In the genomic region with DNA sequence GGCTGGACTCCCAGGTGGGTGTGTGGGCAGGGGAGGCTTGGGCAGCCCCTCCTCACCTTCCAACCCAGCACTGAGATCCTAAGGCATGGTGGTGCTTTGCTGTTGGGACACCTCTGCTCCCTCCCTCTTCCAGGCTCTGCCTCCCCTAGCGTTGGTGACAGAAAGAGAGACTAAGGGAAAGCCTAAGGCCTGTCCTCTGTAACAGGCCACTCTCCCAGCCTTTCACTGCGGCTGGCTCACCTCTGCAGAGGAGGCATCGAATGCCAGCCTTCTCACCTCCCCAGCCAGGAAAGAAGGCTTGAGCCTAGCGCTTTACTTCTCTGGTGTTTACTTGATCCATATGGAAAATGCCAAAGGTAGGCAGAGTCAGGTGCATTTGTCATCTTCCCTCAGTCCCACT, we compare ENCODE assay signal across 1 cellular context.
TF ChIP-seq lines count a peak whose summit lies in the region.

No MANE protein-coding gene starts in this region.

TF ChIP-seq in HCT116, 20 proteins besides CTCF, POLR2A, EP300 and RAD21:
- TF ChIP-seq EZH2 (IDR thresholded peaks at IDR 0.05) (no peak), SIN3A (IDR thresholded peaks at IDR 0.05; ENCODE audit: low read depth) (no peak), TCF7L2 (IDR thresholded peaks at IDR 0.05; ENCODE audit: borderline replicate concordance, extremely low read depth, insufficient read depth, insufficient read length) (no peak), SRF (IDR thresholded peaks at IDR 0.05; ENCODE audit: low read depth) (no peak), ZFX (IDR thresholded peaks at IDR 0.05) (no peak), JUND (IDR thresholded peaks at IDR 0.05) (no peak), CEBPB (IDR thresholded peaks at IDR 0.05; ENCODE audit: low read depth) (no peak), EZH2phosphoT487 (IDR thresholded peaks at IDR 0.05; ENCODE audit: borderline replicate concordance) (no peak), SP1 (IDR thresholded peaks at IDR 0.05; ENCODE audit: low read depth) (no peak), FOSL1 (IDR thresholded peaks at IDR 0.05; ENCODE audit: low read depth) (no peak), YY1 (IDR thresholded peaks at IDR 0.05; ENCODE audit: extremely low read depth, insufficient replicate concordance, low read depth, low read length) (no peak), ZNF274 (IDR thresholded peaks at IDR 0.05; ENCODE audit: low read depth, low read length) (no peak), POLR2AphosphoS5 (IDR thresholded peaks at IDR 0.05; ENCODE audit: low read depth, low read length) (no peak), CBX3 (IDR thresholded peaks at IDR 0.05; ENCODE audit: low read depth) (no peak), ELF1 (IDR thresholded peaks at IDR 0.05; ENCODE audit: borderline replicate concordance, low read depth) (no peak)
- TF ChIP-seq, protein P1, sequence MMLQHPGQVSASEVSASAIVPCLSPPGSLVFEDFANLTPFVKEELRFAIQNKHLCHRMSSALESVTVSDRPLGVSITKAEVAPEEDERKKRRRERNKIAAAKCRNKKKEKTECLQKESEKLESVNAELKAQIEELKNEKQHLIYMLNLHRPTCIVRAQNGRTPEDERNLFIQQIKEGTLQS (IDR thresholded peaks at IDR 0.05): no peak
- TF ChIP-seq, protein P2, sequence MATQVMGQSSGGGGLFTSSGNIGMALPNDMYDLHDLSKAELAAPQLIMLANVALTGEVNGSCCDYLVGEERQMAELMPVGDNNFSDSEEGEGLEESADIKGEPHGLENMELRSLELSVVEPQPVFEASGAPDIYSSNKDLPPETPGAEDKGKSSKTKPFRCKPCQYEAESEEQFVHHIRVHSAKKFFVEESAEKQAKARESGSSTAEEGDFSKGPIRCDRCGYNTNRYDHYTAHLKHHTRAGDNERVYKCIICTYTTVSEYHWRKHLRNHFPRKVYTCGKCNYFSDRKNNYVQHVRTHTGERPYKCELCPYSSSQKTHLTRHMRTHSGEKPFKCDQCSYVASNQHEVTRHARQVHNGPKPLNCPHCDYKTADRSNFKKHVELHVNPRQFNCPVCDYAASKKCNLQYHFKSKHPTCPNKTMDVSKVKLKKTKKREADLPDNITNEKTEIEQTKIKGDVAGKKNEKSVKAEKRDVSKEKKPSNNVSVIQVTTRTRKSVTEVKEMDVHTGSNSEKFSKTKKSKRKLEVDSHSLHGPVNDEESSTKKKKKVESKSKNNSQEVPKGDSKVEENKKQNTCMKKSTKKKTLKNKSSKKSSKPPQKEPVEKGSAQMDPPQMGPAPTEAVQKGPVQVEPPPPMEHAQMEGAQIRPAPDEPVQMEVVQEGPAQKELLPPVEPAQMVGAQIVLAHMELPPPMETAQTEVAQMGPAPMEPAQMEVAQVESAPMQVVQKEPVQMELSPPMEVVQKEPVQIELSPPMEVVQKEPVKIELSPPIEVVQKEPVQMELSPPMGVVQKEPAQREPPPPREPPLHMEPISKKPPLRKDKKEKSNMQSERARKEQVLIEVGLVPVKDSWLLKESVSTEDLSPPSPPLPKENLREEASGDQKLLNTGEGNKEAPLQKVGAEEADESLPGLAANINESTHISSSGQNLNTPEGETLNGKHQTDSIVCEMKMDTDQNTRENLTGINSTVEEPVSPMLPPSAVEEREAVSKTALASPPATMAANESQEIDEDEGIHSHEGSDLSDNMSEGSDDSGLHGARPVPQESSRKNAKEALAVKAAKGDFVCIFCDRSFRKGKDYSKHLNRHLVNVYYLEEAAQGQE (IDR thresholded peaks at IDR 0.05; ENCODE audit: low read depth): no peak
- TF ChIP-seq, protein P3, sequence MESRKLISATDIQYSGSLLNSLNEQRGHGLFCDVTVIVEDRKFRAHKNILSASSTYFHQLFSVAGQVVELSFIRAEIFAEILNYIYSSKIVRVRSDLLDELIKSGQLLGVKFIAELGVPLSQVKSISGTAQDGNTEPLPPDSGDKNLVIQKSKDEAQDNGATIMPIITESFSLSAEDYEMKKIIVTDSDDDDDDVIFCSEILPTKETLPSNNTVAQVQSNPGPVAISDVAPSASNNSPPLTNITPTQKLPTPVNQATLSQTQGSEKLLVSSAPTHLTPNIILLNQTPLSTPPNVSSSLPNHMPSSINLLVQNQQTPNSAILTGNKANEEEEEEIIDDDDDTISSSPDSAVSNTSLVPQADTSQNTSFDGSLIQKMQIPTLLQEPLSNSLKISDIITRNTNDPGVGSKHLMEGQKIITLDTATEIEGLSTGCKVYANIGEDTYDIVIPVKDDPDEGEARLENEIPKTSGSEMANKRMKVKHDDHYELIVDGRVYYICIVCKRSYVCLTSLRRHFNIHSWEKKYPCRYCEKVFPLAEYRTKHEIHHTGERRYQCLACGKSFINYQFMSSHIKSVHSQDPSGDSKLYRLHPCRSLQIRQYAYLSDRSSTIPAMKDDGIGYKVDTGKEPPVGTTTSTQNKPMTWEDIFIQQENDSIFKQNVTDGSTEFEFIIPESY (IDR thresholded peaks at IDR 0.05; ENCODE audit: extremely low read depth, insufficient replicate concordance, low read length): no peak
TF ChIP-seq in HCT116: peak in this region for 0.
